In genomic region chr7:102273749-102274712, GRCh38 we compare ENCODE assay signal across 11 cellular contexts. TPM values are rescaled to one million over a fixed set of nuclear protein-coding genes. Genes with fewer than 3 reads are reported as not detected.
A peak's percentile ranks its signal among the peaks of the same experiment; 100 is the strongest.
DNase-seq lines count a peak whose midpoint lies in the region; TF ChIP-seq lines count a peak whose summit lies in the region.
"Had no signal": no experiment of that assay in that cellular context is flagged by ENCODE, and none has a peak within 500 bp of the region (broad histone marks: within the 10 kb centered on the region; RNA-seq: fewer than 3 reads in every experiment).

No MANE protein-coding gene starts in this region.

- H3K79me2 ChIP-seq in MM.1S (ENCODE audit: low read length): no peaks in the 10 kb centered on the region

- H3K36me3 ChIP-seq in SJCRH30: no peaks in the 10 kb centered on the region
- H3K36me3 ChIP-seq in MM.1S (replicated peaks; ENCODE audit: insufficient read depth, low read length): no peaks in the 10 kb centered on the region

- no peaks in the 10 kb centered on the region for H4K20me1 ChIP-seq in MM.1S (ENCODE audit: insufficient read depth, low read length)

- TF ChIP-seq CTCF in coronary artery (IDR thresholded peaks at IDR 0.05) (no peak), MM.1S (IDR thresholded peaks at IDR 0.05; ENCODE audit: low read length) (no peak), osteocyte (IDR thresholded peaks at IDR 0.05) (no peak)

- no peaks in the 10 kb centered on the region for H3K9me3 ChIP-seq in SJCRH30 (replicated peaks)
- no peaks in the 10 kb centered on the region for H3K9me3 ChIP-seq in MM.1S (replicated peaks; ENCODE audit: insufficient read depth, low read length)

- no peak overlapping the region for H3K4me2 ChIP-seq in MM.1S (ENCODE audit: low read depth, low read length)

- H3K27ac ChIP-seq in SJCRH30: no peak overlapping the region
- no peak overlapping the region for H3K27ac ChIP-seq in coronary artery
- H3K27ac ChIP-seq in MM.1S (ENCODE audit: low read length): no peak overlapping the region

- no peak overlapping the region for H3K4me3 Mint-ChIP-seq in osteocyte (ENCODE audit: unreplicated experiment)
- H3K4me3 Mint-ChIP-seq: activated naive CD8-positive, alpha-beta T cell treated with anti-CD3 and anti-CD28 coated beads, Interleukin-2, amount 10 ng/mL, durations not matched to agents 7 days and 5 days; CD4-positive, alpha-beta T cell had no signal

- H3K27me3 Mint-ChIP-seq in osteocyte (ENCODE audit: unreplicated experiment): no peaks in the 10 kb centered on the region
- H3K27me3 Mint-ChIP-seq: activated naive CD8-positive, alpha-beta T cell treated with anti-CD3 and anti-CD28 coated beads, Interleukin-2, amount 10 ng/mL, durations not matched to agents 7 days and 5 days; CD4-positive, alpha-beta T cell had no signal

- H3K4me3 ChIP-seq in SJCRH30: no peak overlapping the region
- H3K4me3 ChIP-seq in coronary artery: no peak overlapping the region
- H3K4me3 ChIP-seq in MM.1S (ENCODE audit: low read length): no peak overlapping the region

- H3K27ac Mint-ChIP-seq in osteocyte (ENCODE audit: unreplicated experiment): no peak overlapping the region
- H3K27ac Mint-ChIP-seq: activated naive CD8-positive, alpha-beta T cell treated with anti-CD3 and anti-CD28 coated beads, Interleukin-2, amount 10 ng/mL, durations not matched to agents 7 days and 5 days; CD4-positive, alpha-beta T cell had no signal

- no peaks in the 10 kb centered on the region for H3K36me3 Mint-ChIP-seq in osteocyte (ENCODE audit: unreplicated experiment)
- H3K36me3 Mint-ChIP-seq: activated naive CD8-positive, alpha-beta T cell treated with anti-CD3 and anti-CD28 coated beads, Interleukin-2, amount 10 ng/mL, durations not matched to agents 7 days and 5 days had no signal

- H3K4me1 ChIP-seq in SJCRH30 (peaks cover 3% of the 10 kb centered on the region), MM.1S (ENCODE audit: low read length) (peaks cover 9% of the 10 kb centered on the region)

- H3K9me3 Mint-ChIP-seq in osteocyte (ENCODE audit: unreplicated experiment): no peaks in the 10 kb centered on the region
- H3K9me3 Mint-ChIP-seq: activated naive CD8-positive, alpha-beta T cell treated with anti-CD3 and anti-CD28 coated beads, Interleukin-2, amount 10 ng/mL, durations not matched to agents 7 days and 5 days; CD4-positive, alpha-beta T cell had no signal

- H3K4me1 Mint-ChIP-seq in osteocyte (ENCODE audit: unreplicated experiment): peaks cover 3% of the 10 kb centered on the region

- no peak overlapping the region for H2AFZ ChIP-seq in MM.1S (ENCODE audit: low read length)

- H3K27me3 ChIP-seq in SJCRH30 (no peaks in the 10 kb centered on the region), MM.1S (replicated peaks; ENCODE audit: insufficient read depth, low read length) (no peaks in the 10 kb centered on the region)

- H3F3A ChIP-seq in MM.1S (ENCODE audit: insufficient read depth, low read length): peaks cover 5% of the 10 kb centered on the region

- no peak overlapping the region for H3K9ac ChIP-seq in MM.1S (ENCODE audit: low read length)

- no peaks in the 10 kb centered on the region for H3K9me2 ChIP-seq in MM.1S (replicated peaks; ENCODE audit: insufficient read depth, low read length)

- DNase-seq in AG08395 (ENCODE audit: low spot score): peak; percentile 52
- DNase-seq in HK-2 (ENCODE audit: unreplicated experiment): peak; percentile 95
- peak; percentile 60 to 71 for DNase-seq in SJCRH30
- DNase-seq in glomerular visceral epithelial cell (ENCODE audit: extremely low spot score): peak; percentile 93
- DNase-seq in coronary artery (ENCODE audit: low spot score): no peak
- no peak for DNase-seq in stimulated activated naive CD4-positive, alpha-beta T cell treated with Interleukin-2 at 50 U/mL for 16 hours (lab: John Stamatoyannopoulos, UW)
- no peak for DNase-seq in MM.1S
- DNase-seq in osteocyte (ENCODE audit: extremely low spot score, unreplicated experiment): no peak
- DNase-seq: activated naive CD8-positive, alpha-beta T cell treated with anti-CD3 and anti-CD28 coated beads, Interleukin-2, amount 10 ng/mL, durations not matched to agents 7 days and 5 days; CD4-positive, alpha-beta T cell; NCI-H1417 had no signal

RNA-seq across cellular contexts. Expression of gene SH2B2, which starts 12.6 kb away (rescaled TPM):
- total RNA-seq in SJCRH30 (2014; rRNA removed; shearing (Covaris generic)): 12.3 and 13.4 TPM in 2 replicates
- 8.3 and 8.9 TPM in 2 replicates for total RNA-seq in osteocyte

Comparison
In these comparisons a context has a peak if more than half of its experiments do, and no peak if none do; other contexts are left out.
1. DNase-seq: peak in AG08395 (single experiment), HK-2 (single experiment), SJCRH30 (2 of 2) and glomerular visceral epithelial cell (single experiment); none in coronary artery (single experiment), stimulated activated naive CD4-positive, alpha-beta T cell treated with Interleukin-2 at 50 U/mL for 16 hours (single experiment), MM.1S (single experiment) and osteocyte (single experiment).